ENCODE assay signal across 1 cellular context in the genomic region with DNA sequence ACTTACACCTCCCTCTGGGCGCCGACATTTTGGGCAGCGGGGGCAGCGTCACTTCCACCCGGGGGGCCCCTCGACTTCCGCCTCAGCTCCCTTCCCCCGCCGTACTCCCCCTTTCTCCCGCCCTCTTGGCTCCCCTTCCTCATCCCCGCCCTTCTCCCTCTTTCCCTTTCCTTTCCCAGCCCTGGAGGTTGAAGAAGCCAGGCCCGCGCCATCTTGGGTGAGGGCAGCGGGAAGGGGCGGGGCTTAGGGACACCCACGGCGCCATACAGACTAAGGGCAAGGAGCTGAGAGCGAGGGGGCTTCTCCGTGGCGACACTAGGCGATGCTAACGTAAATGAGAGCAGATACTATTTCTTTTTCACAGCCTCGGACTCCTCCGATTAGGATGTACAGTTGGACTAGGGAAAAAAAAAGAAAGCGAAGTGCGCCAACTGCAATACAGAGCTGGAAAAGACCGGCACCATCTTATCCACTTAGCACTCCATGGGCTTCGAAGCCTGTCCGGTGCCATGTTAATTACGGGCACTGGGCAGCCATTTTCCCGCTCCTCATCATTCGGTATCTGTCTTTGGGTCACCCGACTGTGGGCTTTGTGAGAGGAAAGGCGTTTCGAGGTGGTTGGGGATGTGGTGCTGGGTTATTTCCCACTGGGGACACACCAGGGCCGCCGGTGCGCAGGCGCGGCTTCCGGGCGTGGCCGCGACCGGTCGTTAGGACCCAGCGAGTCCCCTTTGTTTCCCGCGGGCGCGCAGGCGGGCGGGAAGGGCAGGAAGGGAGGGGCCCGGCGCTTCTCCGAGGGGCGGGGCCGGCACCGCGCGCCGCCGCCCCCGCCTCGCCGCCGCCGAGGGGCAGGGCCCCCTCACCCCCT.
A peak's percentile ranks its signal among the peaks of the same experiment; 100 is the strongest.
TF ChIP-seq lines count a peak whose summit lies in the region.

A gene with protein sequence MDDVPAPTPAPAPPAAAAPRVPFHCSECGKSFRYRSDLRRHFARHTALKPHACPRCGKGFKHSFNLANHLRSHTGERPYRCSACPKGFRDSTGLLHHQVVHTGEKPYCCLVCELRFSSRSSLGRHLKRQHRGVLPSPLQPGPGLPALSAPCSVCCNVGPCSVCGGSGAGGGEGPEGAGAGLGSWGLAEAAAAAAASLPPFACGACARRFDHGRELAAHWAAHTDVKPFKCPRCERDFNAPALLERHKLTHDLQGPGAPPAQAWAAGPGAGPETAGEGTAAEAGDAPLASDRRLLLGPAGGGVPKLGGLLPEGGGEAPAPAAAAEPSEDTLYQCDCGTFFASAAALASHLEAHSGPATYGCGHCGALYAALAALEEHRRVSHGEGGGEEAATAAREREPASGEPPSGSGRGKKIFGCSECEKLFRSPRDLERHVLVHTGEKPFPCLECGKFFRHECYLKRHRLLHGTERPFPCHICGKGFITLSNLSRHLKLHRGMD (minus strand): TSS at position 50 of the 868 bp plus-strand sequence. CDS start 1,652 bp downstream, outside the sequence.
A gene with protein sequence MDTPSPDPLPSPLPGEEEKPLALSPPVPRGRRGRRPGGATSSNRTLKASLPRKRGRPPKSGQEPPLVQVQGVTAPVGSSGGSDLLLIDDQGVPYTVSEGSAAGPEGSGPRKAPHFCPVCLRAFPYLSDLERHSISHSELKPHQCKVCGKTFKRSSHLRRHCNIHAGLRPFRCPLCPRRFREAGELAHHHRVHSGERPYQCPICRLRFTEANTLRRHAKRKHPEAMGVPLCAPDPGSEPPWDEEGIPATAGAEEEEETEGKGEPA (plus strand): TSS at position 821 of the 868 bp plus-strand sequence. CDS start 1,825 bp downstream, outside the sequence.

TF ChIP-seq in K562, 482 proteins besides CTCF, POLR2A, EP300 and RAD21 (continued from another document and continues in another):
- TF ChIP-seq, protein P1, sequence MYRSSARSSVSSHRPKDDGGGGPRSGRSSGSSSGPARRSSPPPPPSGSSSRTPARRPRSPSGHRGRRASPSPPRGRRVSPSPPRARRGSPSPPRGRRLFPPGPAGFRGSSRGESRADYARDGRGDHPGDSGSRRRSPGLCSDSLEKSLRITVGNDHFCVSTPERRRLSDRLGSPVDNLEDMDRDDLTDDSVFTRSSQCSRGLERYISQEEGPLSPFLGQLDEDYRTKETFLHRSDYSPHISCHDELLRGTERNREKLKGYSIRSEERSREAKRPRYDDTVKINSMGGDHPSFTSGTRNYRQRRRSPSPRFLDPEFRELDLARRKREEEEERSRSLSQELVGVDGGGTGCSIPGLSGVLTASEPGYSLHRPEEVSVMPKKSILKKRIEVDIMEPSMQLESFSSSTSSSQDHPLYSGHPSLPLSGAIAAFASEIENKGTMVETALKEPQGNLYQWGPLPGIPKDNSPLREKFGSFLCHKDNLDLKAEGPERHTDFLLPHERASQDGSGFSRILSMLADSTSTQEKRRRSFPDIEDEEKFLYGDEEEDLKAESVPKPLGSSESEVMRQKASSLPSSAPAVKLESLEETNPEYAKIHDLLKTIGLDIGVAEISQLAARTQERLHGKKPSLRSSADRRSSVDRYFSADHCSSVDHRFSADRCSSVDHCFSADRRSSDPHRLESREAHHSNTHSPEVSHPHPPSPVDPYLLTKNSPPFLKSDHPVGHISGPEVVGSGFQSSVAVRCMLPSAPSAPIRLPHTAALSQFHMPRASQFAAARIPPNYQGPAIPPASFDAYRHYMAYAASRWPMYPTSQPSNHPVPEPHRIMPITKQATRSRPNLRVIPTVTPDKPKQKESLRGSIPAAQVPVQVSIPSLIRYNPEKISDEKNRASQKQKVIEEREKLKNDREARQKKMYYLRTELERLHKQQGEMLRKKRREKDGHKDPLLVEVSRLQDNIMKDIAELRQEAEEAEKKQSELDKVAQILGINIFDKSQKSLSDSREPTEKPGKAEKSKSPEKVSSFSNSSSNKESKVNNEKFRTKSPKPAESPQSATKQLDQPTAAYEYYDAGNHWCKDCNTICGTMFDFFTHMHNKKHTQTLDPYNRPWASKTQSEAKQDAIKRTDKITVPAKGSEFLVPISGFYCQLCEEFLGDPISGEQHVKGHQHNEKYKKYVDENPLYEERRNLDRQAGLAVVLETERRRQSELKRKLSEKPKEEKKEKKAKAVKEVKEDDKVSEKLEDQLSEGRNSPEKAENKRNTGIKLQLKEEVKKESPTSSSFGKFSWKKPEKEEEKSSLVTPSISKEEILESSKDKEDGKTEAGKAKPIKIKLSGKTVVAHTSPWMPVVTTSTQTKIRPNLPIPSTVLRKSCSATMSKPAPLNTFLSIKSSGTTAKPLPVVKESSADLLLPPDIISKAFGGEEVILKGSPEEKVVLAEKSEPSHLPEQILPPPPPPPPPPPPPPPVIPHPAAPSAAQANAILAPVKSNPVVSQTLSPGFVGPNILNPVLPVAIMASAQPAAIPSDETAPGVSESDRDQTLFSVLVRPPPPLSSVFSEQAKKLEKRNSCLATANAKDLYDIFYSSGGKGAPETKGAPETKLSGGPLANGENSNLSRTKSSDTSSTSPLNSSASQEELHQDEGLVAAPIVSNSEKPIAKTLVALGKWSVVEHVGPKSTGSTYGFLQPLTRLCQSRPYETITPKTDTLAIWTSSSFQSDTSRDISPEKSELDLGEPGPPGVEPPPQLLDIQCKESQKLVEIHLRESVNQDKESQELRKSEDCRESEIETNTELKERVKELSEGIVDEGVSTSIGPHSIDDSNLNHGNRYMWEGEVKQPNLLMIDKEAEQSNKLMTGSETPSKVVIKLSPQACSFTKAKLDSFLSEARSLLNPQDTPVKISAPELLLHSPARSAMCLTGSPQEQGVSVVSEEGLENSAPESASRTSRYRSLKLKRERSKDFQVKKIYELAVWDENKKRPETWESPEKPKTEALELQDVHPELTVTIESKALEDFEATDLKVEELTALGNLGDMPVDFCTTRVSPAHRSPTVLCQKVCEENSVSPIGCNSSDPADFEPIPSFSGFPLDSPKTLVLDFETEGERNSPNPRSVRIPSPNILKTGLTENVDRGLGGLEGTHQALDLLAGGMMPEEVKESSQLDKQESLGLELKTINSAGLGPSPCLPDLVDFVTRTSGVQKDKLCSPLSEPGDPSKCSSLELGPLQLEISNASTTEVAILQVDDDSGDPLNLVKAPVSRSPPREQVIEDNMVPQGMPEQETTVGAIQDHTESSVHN (IDR thresholded peaks at IDR 0.05; ENCODE audit: borderline replicate concordance in 1 of 2, low read depth in 1 of 2): no peak; a peak in 1 of 4 replicates
- TF ChIP-seq GTF2E2 (tag; IDR thresholded peaks at IDR 0.05) (peak; percentile 90), PHB (CRISPR knock-in tag; IDR thresholded peaks at IDR 0.05) (no peak), HNRNPL (IDR thresholded peaks at IDR 0.05; ENCODE audit: low read depth, low read length) (no peak), ZNF253 (CRISPR knock-in tag; conservative IDR thresholded peaks at IDR 0.05) (no peak), DMBX1 (CRISPR knock-in tag; IDR thresholded peaks at IDR 0.05; ENCODE audit: borderline replicate concordance) (peak; percentile 62), SREBF1 (IDR thresholded peaks at IDR 0.05; ENCODE audit: borderline replicate concordance, low read depth, low read length) (no peak), KLF13 (tag; IDR thresholded peaks at IDR 0.05; ENCODE audit: borderline replicate concordance, low read depth) (peak; percentile 12; the same call in 1 of the 2 replicates), RNF2 (IDR thresholded peaks at IDR 0.05) (peak; percentile 56), ZNF57 (CRISPR knock-in tag; IDR thresholded peaks at IDR 0.05) (no peak), CBFA2T3 (IDR thresholded peaks at IDR 0.05) (0 out of 2 replicates have a peak, but pooled peaks have one; percentile 9), ZC3H8 (IDR thresholded peaks at IDR 0.05) (no peak), BDP1 (IDR thresholded peaks at IDR 0.05; ENCODE audit: insufficient read depth, insufficient read length) (no peak), ZSCAN32 (CRISPR knock-in tag; IDR thresholded peaks at IDR 0.05) (no peak), LEF1 (IDR thresholded peaks at IDR 0.05) (peak; percentile 80; the same call in 1 of the 2 replicates), SAFB2 (IDR thresholded peaks at IDR 0.05; ENCODE audit: borderline replicate concordance, low read depth, low read length, severe bottlenecking) (no peak)
- TF ChIP-seq, protein P2, sequence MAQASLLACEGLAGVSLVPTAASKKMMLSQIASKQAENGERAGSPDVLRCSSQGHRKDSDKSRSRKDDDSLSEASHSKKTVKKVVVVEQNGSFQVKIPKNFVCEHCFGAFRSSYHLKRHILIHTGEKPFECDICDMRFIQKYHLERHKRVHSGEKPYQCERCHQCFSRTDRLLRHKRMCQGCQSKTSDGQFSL (CRISPR knock-in tag; IDR thresholded peaks at IDR 0.05): no peak; the same call in 1 of the 2 replicates
- TF ChIP-seq, protein P2 (tag; IDR thresholded peaks at IDR 0.05): peak in 1 of 2 experiments; percentile 83; a peak in 1 of 4 replicates
- TF ChIP-seq, protein P3, sequence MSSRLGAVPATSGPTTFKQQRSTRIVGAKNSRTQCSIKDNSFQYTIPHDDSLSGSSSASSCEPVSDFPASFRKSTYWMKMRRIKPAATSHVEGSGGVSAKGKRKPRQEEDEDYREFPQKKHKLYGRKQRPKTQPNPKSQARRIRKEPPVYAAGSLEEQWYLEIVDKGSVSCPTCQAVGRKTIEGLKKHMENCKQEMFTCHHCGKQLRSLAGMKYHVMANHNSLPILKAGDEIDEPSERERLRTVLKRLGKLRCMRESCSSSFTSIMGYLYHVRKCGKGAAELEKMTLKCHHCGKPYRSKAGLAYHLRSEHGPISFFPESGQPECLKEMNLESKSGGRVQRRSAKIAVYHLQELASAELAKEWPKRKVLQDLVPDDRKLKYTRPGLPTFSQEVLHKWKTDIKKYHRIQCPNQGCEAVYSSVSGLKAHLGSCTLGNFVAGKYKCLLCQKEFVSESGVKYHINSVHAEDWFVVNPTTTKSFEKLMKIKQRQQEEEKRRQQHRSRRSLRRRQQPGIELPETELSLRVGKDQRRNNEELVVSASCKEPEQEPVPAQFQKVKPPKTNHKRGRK (tag; IDR thresholded peaks at IDR 0.05): no peak
- TF ChIP-seq, protein P4, sequence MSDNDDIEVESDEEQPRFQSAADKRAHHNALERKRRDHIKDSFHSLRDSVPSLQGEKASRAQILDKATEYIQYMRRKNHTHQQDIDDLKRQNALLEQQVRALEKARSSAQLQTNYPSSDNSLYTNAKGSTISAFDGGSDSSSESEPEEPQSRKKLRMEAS (CRISPR knock-in tag; IDR thresholded peaks at IDR 0.05): peak; percentile 64
- TF ChIP-seq, protein P5, sequence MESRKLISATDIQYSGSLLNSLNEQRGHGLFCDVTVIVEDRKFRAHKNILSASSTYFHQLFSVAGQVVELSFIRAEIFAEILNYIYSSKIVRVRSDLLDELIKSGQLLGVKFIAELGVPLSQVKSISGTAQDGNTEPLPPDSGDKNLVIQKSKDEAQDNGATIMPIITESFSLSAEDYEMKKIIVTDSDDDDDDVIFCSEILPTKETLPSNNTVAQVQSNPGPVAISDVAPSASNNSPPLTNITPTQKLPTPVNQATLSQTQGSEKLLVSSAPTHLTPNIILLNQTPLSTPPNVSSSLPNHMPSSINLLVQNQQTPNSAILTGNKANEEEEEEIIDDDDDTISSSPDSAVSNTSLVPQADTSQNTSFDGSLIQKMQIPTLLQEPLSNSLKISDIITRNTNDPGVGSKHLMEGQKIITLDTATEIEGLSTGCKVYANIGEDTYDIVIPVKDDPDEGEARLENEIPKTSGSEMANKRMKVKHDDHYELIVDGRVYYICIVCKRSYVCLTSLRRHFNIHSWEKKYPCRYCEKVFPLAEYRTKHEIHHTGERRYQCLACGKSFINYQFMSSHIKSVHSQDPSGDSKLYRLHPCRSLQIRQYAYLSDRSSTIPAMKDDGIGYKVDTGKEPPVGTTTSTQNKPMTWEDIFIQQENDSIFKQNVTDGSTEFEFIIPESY (CRISPR knock-in tag; IDR thresholded peaks at IDR 0.05): peak; percentile 46; the same call in 1 of the 2 replicates
- TF ChIP-seq, protein P6, sequence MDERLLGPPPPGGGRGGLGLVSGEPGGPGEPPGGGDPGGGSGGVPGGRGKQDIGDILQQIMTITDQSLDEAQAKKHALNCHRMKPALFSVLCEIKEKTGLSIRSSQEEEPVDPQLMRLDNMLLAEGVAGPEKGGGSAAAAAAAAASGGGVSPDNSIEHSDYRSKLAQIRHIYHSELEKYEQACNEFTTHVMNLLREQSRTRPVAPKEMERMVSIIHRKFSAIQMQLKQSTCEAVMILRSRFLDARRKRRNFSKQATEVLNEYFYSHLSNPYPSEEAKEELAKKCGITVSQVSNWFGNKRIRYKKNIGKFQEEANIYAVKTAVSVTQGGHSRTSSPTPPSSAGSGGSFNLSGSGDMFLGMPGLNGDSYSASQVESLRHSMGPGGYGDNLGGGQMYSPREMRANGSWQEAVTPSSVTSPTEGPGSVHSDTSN (CRISPR knock-in tag; IDR thresholded peaks at IDR 0.05; ENCODE audit: low read depth): no peak
- TF ChIP-seq, protein P6 (tag; conservative IDR thresholded peaks at IDR 0.05; ENCODE audit: low read depth): no peak
- TF ChIP-seq, protein P7, sequence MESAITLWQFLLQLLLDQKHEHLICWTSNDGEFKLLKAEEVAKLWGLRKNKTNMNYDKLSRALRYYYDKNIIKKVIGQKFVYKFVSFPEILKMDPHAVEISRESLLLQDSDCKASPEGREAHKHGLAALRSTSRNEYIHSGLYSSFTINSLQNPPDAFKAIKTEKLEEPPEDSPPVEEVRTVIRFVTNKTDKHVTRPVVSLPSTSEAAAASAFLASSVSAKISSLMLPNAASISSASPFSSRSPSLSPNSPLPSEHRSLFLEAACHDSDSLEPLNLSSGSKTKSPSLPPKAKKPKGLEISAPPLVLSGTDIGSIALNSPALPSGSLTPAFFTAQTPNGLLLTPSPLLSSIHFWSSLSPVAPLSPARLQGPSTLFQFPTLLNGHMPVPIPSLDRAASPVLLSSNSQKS (CRISPR knock-in tag; IDR thresholded peaks at IDR 0.05): no peak
- TF ChIP-seq, protein P8, sequence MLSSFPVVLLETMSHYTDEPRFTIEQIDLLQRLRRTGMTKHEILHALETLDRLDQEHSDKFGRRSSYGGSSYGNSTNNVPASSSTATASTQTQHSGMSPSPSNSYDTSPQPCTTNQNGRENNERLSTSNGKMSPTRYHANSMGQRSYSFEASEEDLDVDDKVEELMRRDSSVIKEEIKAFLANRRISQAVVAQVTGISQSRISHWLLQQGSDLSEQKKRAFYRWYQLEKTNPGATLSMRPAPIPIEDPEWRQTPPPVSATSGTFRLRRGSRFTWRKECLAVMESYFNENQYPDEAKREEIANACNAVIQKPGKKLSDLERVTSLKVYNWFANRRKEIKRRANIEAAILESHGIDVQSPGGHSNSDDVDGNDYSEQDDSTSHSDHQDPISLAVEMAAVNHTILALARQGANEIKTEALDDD (IDR thresholded peaks at IDR 0.05): no peak
